Comparison of ENCODE assay signal across 19 cellular contexts in genomic region chr5:57836921-57837320, GRCh38.
DNase-seq lines count a peak whose midpoint lies in the region; ATAC-seq, FAIRE-seq and TF ChIP-seq lines count a peak whose summit lies in the region.
"Had no signal": no experiment of that assay in that cellular context is flagged by ENCODE, and none has a peak within 500 bp of the region (broad histone marks: within the 10 kb centered on the region; RNA-seq: fewer than 3 reads in every experiment).

No MANE protein-coding gene starts in this region.

- TF ChIP-seq CTCF in AG10803 (conservative IDR thresholded peaks at IDR 0.05; ENCODE audit: low read length) (no peak), endothelial cell of umbilical vein (IDR thresholded peaks at IDR 0.05; ENCODE audit: extremely low read depth in 1 of 2, insufficient read depth in 1 of 2, low read depth in 1 of 2, low read length in 2 of 2) (no peak)

- H3K79me2 ChIP-seq in endothelial cell of umbilical vein (ENCODE audit: control insufficient read depth, insufficient read depth, low read length) = no peaks in the 10 kb centered on the region

- H3K27me3 ChIP-seq in endothelial cell of umbilical vein (ENCODE audit: control insufficient read depth in 2 of 2, insufficient read depth in 2 of 2, low read length in 2 of 2) = no peaks in the 10 kb centered on the region
- H3K27me3 ChIP-seq: gastrocnemius medialis, right lobe of liver, uterus had no signal

- H3K4me1 ChIP-seq in endothelial cell of umbilical vein (ENCODE audit: control insufficient read depth, extremely low read depth, insufficient read depth, low read length) = peaks cover 59% of the 10 kb centered on the region
- H3K4me1 ChIP-seq: right lobe of liver, uterus had no signal

- no peaks in the 10 kb centered on the region for H3K9me1 ChIP-seq in endothelial cell of umbilical vein (replicated peaks; ENCODE audit: control insufficient read depth, extremely low read depth, insufficient read depth, low read length)

- H3K36me3 ChIP-seq in endothelial cell of umbilical vein (ENCODE audit: control insufficient read depth in 2 of 2, extremely low read depth in 1 of 2, insufficient read depth in 2 of 2, low read length in 2 of 2) = no peaks in the 10 kb centered on the region
- H3K36me3 ChIP-seq: gastrocnemius medialis, right lobe of liver, uterus had no signal

- no peak for ATAC-seq in HG02973 (IDR thresholded peaks at IDR 0.05; ENCODE audit: unreplicated experiment)
- no peak for ATAC-seq in GM19455 (IDR thresholded peaks at IDR 0.05; ENCODE audit: unreplicated experiment)
- ATAC-seq: gastrocnemius medialis; K562; naive thymus-derived CD4-positive, alpha-beta T cell; right lobe of liver had no signal

- no peaks in the 10 kb centered on the region for H3K9me3 ChIP-seq in endothelial cell of umbilical vein (replicated peaks; ENCODE audit: control insufficient read depth, insufficient read depth, low read length)
- H3K9me3 ChIP-seq: gastrocnemius medialis, right lobe of liver, uterus had no signal

- no peaks in the 10 kb centered on the region for H4K20me1 ChIP-seq in endothelial cell of umbilical vein (replicated peaks; ENCODE audit: control insufficient read depth, extremely low read depth, insufficient read depth, low read length)

- H3K4me3 ChIP-seq in AG10803 (ENCODE audit: low read length) = no peak overlapping the region
- H3K4me3 ChIP-seq in endothelial cell of umbilical vein (replicated peaks in 1 of 3; ENCODE audit: insufficient read depth in 1 of 3, low read depth in 1 of 3, low read length in 3 of 3) = no peak overlapping the region
- H3K4me3 ChIP-seq: gastrocnemius medialis, K562, lung, right lobe of liver, uterus had no signal

- TF ChIP-seq POLR2A in endothelial cell of umbilical vein (IDR thresholded peaks at IDR 0.05; ENCODE audit: low read depth, low read length) = no peak

- H3K27ac ChIP-seq in endothelial cell of umbilical vein (ENCODE audit: insufficient read depth, low read depth, low read length) = peak overlapping the region; percentile 34
- H3K27ac ChIP-seq: C4-2B, gastrocnemius medialis, right lobe of liver, uterus had no signal

- FAIRE-seq in RCC 7860 (lab: Jason Lieb, UNC) (no peak), endothelial cell of umbilical vein (lab: Jason Lieb, UNC) (no peak), urothelium cell line (lab: Jason Lieb, UNC) (no peak)
- FAIRE-seq: K562 had no signal

- H3K4me2 ChIP-seq in endothelial cell of umbilical vein (ENCODE audit: insufficient read depth, low read length) = no peak overlapping the region

- intact Hi-C loops in endothelial cell of umbilical vein (cut with micrococcal nuclease) = no loop called here

- POLR2A ChIA-PET in endothelial cell of umbilical vein (lab: Charles Lee) = no interaction called here

- H2AFZ ChIP-seq in endothelial cell of umbilical vein (ENCODE audit: low read depth, low read length) = no peak overlapping the region

- CTCF ChIA-PET in endothelial cell of umbilical vein (lab: Charles Lee) = interaction anchor here (0.8 to 2.9 kb wide), 4 partner anchors 22 to 624 kb away, joined by 3 to 17 read pairs (median 3); no protein-coding TSS in a partner anchor

- no TSS peak for BruUV-seq in endothelial cell of umbilical vein (replicated peaks; lab: Mats Ljungman, UMichigan)

- no peak overlapping the region for H3K9ac ChIP-seq in endothelial cell of umbilical vein (replicated peaks; ENCODE audit: extremely low read depth, insufficient read depth, low read length)

- DNase-seq in AG10803 (ENCODE audit: low read depth) (peak; percentile 45), RCC 7860 (ENCODE audit: low spot score) (peak; percentile 43), endothelial cell of umbilical vein (ENCODE audit: low read depth, low spot score) (no peak), myocyte (ENCODE audit: low read depth) (peak; percentile 26), urothelium cell line (ENCODE audit: low spot score) (no peak)
- DNase-seq in activated CD8-positive, alpha-beta memory T cell treated with anti-CD3 and anti-CD28 coated beads, Interleukin-2, amount 50 U/mL, for 4 hours = no peak
- DNase-seq: cerebellar nuclear complex; gastrocnemius medialis; GOT3; naive thymus-derived CD4-positive, alpha-beta T cell; NCI-H2171 treated with DMSO at 0.1 percent for 48 hours; NCI-H748 treated with DMSO at 0.1 percent for 48 hours; right lobe of liver; uterus had no signal

- dilution Hi-C loops in endothelial cell of umbilical vein (cut with MboI; ENCODE audit: extremely low pct_ligation_motif_present, low sequenced_read_pairs) = no loop called here

TF ChIP-seq in endothelial cell of umbilical vein, 7 proteins besides CTCF, POLR2A, EP300 and RAD21:
- TF ChIP-seq GATA2 (IDR thresholded peaks at IDR 0.05; ENCODE audit: insufficient read depth, insufficient read length, low read depth, low read length) = no peak
- no peak for TF ChIP-seq MYC (IDR thresholded peaks at IDR 0.05; ENCODE audit: low read depth, low read length)
- TF ChIP-seq JUN (IDR thresholded peaks at IDR 0.05; ENCODE audit: borderline replicate concordance, insufficient read depth, insufficient read length, low read depth) = no peak
- TF ChIP-seq EZH2 (IDR thresholded peaks at IDR 0.05; ENCODE audit: borderline replicate concordance, low read depth, low read length, severe bottlenecking) = no peak
- TF ChIP-seq, protein P1, sequence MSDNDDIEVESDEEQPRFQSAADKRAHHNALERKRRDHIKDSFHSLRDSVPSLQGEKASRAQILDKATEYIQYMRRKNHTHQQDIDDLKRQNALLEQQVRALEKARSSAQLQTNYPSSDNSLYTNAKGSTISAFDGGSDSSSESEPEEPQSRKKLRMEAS (IDR thresholded peaks at IDR 0.05; ENCODE audit: insufficient read depth, insufficient read length) = no peak
- no peak for TF ChIP-seq POLR2AphosphoS5 (IDR thresholded peaks at IDR 0.05; ENCODE audit: insufficient read depth, low read depth, low read length)
- no peak for TF ChIP-seq FOS (IDR thresholded peaks at IDR 0.05; ENCODE audit: borderline replicate concordance, insufficient read depth, low read length)

Comparison
In these comparisons a context has a peak if more than half of its experiments do, and no peak if none do; other contexts are left out.
1. DNase-seq: peak in AG10803 (single experiment), RCC 7860 (single experiment) and myocyte (single experiment); none in endothelial cell of umbilical vein (single experiment), activated CD8-positive, alpha-beta memory T cell treated with anti-CD3 and anti-CD28 coated beads, Interleukin-2, amount 50 U/mL, for 4 hours (single experiment) and urothelium cell line (single experiment).